1 cellular context compared by ENCODE assay signal in the genomic region with DNA sequence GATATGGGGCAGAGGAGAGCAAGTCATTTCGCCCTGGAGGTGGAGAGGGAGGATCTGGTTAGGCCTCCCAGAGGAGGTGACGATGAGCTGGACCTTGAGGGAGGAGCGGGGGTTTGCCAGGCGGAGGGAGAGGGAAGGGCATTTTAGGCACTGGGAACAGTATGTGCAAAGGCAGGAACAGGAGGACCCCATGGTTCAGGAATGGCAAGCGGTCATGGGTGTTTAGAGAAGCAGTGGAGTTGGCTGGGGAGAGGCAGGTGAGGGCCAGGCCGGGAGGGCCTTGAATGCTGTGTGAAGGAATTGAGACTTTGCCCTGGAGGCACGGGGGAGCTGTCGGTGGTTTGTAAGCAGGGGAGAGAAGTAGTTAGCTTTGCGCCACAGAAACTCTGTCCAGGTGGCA.
TF ChIP-seq lines count a peak whose summit lies in the region.

No MANE protein-coding gene starts in this region.

TF ChIP-seq in HepG2, 621 proteins besides CTCF, POLR2A, EP300 and RAD21 (continues in another document):
- TF ChIP-seq ZIK1 (CRISPR knock-in tag; IDR thresholded peaks at IDR 0.05; ENCODE audit: borderline replicate concordance, low read depth) (0 out of 2 replicates have a peak, but pooled peaks have one; percentile 3), SMAD1 (CRISPR knock-in tag; IDR thresholded peaks at IDR 0.05; ENCODE audit: borderline replicate concordance, low read depth) (no peak), ZC3H4 (CRISPR knock-in tag; IDR thresholded peaks at IDR 0.05; ENCODE audit: borderline replicate concordance) (no peak), NFRKB (IDR thresholded peaks at IDR 0.05) (no peak), EEA1 (CRISPR knock-in tag; IDR thresholded peaks at IDR 0.05; ENCODE audit: borderline replicate concordance) (no peak), ZNF7 (CRISPR knock-in tag; IDR thresholded peaks at IDR 0.05) (peak; percentile 57), MAFK (conservative IDR thresholded peaks at IDR 0.05 in 1 of 2, IDR thresholded peaks at IDR 0.05 in 1 of 2; ENCODE audit: low read length in 2 of 2) (no peak), FOXM1 (CRISPR knock-in tag; IDR thresholded peaks at IDR 0.05) (no peak), ZMYM3 (CRISPR knock-in tag; IDR thresholded peaks at IDR 0.05) (peak; percentile 37; the same call in 1 of the 2 replicates), FOXC1 (CRISPR knock-in tag; IDR thresholded peaks at IDR 0.05; ENCODE audit: borderline replicate concordance) (no peak), NPAS2 (CRISPR knock-in tag; IDR thresholded peaks at IDR 0.05; ENCODE audit: borderline replicate concordance) (no peak), ZZZ3 (CRISPR knock-in tag; IDR thresholded peaks at IDR 0.05; ENCODE audit: borderline replicate concordance) (no peak), ZNF564 (CRISPR knock-in tag; IDR thresholded peaks at IDR 0.05) (no peak), ZNF101 (CRISPR knock-in tag; IDR thresholded peaks at IDR 0.05; ENCODE audit: borderline replicate concordance, low read depth) (no peak), HNF4A (CRISPR knock-in tag; IDR thresholded peaks at IDR 0.05) (peak; percentile 65), NFIB (CRISPR knock-in tag; IDR thresholded peaks at IDR 0.05; ENCODE audit: borderline replicate concordance) (no peak), ZSCAN20 (CRISPR knock-in tag; IDR thresholded peaks at IDR 0.05; ENCODE audit: borderline replicate concordance) (no peak), SMAD3 (CRISPR knock-in tag; IDR thresholded peaks at IDR 0.05) (no peak), ELF4 (CRISPR knock-in tag; IDR thresholded peaks at IDR 0.05; ENCODE audit: borderline replicate concordance) (no peak), HOXA3 (CRISPR knock-in tag; IDR thresholded peaks at IDR 0.05) (no peak), KAT2B (IDR thresholded peaks at IDR 0.05; ENCODE audit: borderline replicate concordance, low read depth, low read length) (no peak), ETV6 (CRISPR knock-in tag; conservative IDR thresholded peaks at IDR 0.05) (no peak), ZNF232 (CRISPR knock-in tag; IDR thresholded peaks at IDR 0.05; ENCODE audit: borderline replicate concordance) (no peak), ZNF883 (CRISPR knock-in tag; IDR thresholded peaks at IDR 0.05; ENCODE audit: not compliant biosample characterization) (no peak), ZNF674 (CRISPR knock-in tag; IDR thresholded peaks at IDR 0.05; ENCODE audit: low read depth) (no peak), RFXAP (CRISPR knock-in tag; IDR thresholded peaks at IDR 0.05; ENCODE audit: borderline replicate concordance) (no peak)
- TF ChIP-seq, protein P1, sequence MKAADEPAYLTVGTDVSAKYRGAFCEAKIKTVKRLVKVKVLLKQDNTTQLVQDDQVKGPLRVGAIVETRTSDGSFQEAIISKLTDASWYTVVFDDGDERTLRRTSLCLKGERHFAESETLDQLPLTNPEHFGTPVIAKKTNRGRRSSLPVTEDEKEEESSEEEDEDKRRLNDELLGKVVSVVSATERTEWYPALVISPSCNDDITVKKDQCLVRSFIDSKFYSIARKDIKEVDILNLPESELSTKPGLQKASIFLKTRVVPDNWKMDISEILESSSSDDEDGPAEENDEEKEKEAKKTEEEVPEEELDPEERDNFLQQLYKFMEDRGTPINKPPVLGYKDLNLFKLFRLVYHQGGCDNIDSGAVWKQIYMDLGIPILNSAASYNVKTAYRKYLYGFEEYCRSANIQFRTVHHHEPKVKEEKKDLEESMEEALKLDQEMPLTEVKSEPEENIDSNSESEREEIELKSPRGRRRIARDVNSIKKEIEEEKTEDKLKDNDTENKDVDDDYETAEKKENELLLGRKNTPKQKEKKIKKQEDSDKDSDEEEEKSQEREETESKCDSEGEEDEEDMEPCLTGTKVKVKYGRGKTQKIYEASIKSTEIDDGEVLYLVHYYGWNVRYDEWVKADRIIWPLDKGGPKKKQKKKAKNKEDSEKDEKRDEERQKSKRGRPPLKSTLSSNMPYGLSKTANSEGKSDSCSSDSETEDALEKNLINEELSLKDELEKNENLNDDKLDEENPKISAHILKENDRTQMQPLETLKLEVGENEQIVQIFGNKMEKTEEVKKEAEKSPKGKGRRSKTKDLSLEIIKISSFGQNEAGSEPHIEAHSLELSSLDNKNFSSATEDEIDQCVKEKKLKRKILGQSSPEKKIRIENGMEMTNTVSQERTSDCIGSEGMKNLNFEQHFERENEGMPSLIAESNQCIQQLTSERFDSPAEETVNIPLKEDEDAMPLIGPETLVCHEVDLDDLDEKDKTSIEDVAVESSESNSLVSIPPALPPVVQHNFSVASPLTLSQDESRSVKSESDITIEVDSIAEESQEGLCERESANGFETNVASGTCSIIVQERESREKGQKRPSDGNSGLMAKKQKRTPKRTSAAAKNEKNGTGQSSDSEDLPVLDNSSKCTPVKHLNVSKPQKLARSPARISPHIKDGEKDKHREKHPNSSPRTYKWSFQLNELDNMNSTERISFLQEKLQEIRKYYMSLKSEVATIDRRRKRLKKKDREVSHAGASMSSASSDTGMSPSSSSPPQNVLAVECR (CRISPR knock-in tag; IDR thresholded peaks at IDR 0.05; ENCODE audit: borderline replicate concordance) = no peak
- TF ChIP-seq, protein P2, sequence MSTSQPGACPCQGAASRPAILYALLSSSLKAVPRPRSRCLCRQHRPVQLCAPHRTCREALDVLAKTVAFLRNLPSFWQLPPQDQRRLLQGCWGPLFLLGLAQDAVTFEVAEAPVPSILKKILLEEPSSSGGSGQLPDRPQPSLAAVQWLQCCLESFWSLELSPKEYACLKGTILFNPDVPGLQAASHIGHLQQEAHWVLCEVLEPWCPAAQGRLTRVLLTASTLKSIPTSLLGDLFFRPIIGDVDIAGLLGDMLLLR (CRISPR knock-in tag; IDR thresholded peaks at IDR 0.05) = no peak
- TF ChIP-seq, protein P3, sequence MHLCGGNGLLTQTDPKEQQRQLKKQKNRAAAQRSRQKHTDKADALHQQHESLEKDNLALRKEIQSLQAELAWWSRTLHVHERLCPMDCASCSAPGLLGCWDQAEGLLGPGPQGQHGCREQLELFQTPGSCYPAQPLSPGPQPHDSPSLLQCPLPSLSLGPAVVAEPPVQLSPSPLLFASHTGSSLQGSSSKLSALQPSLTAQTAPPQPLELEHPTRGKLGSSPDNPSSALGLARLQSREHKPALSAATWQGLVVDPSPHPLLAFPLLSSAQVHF (CRISPR knock-in tag; IDR thresholded peaks at IDR 0.05) = no peak
- TF ChIP-seq, protein P4, sequence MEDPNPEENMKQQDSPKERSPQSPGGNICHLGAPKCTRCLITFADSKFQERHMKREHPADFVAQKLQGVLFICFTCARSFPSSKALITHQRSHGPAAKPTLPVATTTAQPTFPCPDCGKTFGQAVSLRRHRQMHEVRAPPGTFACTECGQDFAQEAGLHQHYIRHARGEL (CRISPR knock-in tag; IDR thresholded peaks at IDR 0.05) = no peak
- TF ChIP-seq, protein P5, sequence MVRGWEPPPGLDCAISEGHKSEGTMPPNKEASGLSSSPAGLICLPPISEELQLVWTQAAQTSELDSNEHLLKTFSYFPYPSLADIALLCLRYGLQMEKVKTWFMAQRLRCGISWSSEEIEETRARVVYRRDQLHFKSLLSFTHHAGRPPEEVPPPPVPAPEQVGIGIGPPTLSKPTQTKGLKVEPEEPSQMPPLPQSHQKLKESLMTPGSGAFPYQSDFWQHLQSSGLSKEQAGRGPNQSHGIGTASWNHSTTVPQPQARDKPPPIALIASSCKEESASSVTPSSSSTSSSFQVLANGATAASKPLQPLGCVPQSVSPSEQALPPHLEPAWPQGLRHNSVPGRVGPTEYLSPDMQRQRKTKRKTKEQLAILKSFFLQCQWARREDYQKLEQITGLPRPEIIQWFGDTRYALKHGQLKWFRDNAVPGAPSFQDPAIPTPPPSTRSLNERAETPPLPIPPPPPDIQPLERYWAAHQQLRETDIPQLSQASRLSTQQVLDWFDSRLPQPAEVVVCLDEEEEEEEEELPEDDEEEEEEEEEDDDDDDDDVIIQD (CRISPR knock-in tag; IDR thresholded peaks at IDR 0.05; ENCODE audit: low read depth) = no peak
- TF ChIP-seq, protein P6, sequence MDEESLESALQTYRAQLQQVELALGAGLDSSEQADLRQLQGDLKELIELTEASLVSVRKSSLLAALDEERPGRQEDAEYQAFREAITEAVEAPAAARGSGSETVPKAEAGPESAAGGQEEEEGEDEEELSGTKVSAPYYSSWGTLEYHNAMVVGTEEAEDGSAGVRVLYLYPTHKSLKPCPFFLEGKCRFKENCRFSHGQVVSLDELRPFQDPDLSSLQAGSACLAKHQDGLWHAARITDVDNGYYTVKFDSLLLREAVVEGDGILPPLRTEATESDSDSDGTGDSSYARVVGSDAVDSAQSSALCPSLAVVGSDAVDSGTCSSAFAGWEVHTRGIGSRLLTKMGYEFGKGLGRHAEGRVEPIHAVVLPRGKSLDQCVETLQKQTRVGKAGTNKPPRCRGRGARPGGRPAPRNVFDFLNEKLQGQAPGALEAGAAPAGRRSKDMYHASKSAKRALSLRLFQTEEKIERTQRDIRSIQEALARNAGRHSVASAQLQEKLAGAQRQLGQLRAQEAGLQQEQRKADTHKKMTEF (CRISPR knock-in tag; IDR thresholded peaks at IDR 0.05) = no peak
- TF ChIP-seq, protein P7, sequence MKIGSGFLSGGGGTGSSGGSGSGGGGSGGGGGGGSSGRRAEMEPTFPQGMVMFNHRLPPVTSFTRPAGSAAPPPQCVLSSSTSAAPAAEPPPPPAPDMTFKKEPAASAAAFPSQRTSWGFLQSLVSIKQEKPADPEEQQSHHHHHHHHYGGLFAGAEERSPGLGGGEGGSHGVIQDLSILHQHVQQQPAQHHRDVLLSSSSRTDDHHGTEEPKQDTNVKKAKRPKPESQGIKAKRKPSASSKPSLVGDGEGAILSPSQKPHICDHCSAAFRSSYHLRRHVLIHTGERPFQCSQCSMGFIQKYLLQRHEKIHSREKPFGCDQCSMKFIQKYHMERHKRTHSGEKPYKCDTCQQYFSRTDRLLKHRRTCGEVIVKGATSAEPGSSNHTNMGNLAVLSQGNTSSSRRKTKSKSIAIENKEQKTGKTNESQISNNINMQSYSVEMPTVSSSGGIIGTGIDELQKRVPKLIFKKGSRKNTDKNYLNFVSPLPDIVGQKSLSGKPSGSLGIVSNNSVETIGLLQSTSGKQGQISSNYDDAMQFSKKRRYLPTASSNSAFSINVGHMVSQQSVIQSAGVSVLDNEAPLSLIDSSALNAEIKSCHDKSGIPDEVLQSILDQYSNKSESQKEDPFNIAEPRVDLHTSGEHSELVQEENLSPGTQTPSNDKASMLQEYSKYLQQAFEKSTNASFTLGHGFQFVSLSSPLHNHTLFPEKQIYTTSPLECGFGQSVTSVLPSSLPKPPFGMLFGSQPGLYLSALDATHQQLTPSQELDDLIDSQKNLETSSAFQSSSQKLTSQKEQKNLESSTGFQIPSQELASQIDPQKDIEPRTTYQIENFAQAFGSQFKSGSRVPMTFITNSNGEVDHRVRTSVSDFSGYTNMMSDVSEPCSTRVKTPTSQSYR (CRISPR knock-in tag; IDR thresholded peaks at IDR 0.05; ENCODE audit: borderline replicate concordance) = no peak
- TF ChIP-seq, protein P8, sequence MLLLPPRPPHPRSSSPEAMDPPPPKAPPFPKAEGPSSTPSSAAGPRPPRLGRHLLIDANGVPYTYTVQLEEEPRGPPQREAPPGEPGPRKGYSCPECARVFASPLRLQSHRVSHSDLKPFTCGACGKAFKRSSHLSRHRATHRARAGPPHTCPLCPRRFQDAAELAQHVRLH (CRISPR knock-in tag; IDR thresholded peaks at IDR 0.05; ENCODE audit: borderline replicate concordance, low read depth) = no peak
- TF ChIP-seq, protein P9, sequence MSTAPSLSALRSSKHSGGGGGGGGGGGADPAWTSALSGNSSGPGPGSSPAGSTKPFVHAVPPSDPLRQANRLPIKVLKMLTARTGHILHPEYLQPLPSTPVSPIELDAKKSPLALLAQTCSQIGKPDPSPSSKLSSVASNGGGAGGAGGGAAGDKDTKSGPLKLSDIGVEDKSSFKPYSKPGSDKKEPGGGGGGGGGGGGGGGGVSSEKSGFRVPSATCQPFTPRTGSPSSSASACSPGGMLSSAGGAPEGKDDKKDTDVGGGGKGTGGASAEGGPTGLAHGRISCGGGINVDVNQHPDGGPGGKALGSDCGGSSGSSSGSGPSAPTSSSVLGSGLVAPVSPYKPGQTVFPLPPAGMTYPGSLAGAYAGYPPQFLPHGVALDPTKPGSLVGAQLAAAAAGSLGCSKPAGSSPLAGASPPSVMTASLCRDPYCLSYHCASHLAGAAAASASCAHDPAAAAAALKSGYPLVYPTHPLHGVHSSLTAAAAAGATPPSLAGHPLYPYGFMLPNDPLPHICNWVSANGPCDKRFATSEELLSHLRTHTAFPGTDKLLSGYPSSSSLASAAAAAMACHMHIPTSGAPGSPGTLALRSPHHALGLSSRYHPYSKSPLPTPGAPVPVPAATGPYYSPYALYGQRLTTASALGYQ (CRISPR knock-in tag; IDR thresholded peaks at IDR 0.05) = no peak
- TF ChIP-seq, protein P10, sequence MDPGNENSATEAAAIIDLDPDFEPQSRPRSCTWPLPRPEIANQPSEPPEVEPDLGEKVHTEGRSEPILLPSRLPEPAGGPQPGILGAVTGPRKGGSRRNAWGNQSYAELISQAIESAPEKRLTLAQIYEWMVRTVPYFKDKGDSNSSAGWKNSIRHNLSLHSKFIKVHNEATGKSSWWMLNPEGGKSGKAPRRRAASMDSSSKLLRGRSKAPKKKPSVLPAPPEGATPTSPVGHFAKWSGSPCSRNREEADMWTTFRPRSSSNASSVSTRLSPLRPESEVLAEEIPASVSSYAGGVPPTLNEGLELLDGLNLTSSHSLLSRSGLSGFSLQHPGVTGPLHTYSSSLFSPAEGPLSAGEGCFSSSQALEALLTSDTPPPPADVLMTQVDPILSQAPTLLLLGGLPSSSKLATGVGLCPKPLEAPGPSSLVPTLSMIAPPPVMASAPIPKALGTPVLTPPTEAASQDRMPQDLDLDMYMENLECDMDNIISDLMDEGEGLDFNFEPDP (CRISPR knock-in tag; conservative IDR thresholded peaks at IDR 0.05) = no peak
- TF ChIP-seq, protein P11, sequence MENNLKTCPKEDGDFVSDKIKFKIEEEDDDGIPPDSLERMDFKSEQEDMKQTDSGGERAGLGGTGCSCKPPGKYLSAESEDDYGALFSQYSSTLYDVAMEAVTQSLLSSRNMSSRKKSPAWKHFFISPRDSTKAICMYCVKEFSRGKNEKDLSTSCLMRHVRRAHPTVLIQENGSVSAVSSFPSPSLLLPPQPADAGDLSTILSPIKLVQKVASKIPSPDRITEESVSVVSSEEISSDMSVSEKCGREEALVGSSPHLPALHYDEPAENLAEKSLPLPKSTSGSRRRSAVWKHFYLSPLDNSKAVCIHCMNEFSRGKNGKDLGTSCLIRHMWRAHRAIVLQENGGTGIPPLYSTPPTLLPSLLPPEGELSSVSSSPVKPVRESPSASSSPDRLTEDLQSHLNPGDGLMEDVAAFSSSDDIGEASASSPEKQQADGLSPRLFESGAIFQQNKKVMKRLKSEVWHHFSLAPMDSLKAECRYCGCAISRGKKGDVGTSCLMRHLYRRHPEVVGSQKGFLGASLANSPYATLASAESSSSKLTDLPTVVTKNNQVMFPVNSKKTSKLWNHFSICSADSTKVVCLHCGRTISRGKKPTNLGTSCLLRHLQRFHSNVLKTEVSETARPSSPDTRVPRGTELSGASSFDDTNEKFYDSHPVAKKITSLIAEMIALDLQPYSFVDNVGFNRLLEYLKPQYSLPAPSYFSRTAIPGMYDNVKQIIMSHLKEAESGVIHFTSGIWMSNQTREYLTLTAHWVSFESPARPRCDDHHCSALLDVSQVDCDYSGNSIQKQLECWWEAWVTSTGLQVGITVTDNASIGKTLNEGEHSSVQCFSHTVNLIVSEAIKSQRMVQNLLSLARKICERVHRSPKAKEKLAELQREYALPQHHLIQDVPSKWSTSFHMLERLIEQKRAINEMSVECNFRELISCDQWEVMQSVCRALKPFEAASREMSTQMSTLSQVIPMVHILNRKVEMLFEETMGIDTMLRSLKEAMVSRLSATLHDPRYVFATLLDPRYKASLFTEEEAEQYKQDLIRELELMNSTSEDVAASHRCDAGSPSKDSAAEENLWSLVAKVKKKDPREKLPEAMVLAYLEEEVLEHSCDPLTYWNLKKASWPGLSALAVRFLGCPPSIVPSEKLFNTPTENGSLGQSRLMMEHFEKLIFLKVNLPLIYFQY (CRISPR knock-in tag; IDR thresholded peaks at IDR 0.05; ENCODE audit: borderline replicate concordance) = no peak
